Comparison of ENCODE assay signal across 11 cellular contexts in genomic region chr6:17930321-17930993, GRCh38. TPM values are rescaled to one million over a fixed set of nuclear protein-coding genes. Genes with fewer than 3 reads are reported as not detected.
DNase-seq lines count a peak whose midpoint lies in the region; ATAC-seq and TF ChIP-seq lines count a peak whose summit lies in the region.
"Had no signal": no experiment of that assay in that cellular context is flagged by ENCODE, and none has a peak within 500 bp of the region (broad histone marks: within the 10 kb centered on the region; RNA-seq: fewer than 3 reads in every experiment).

No MANE protein-coding gene starts in this region.

- no peak overlapping the region for H3K4me3 ChIP-seq in gastroesophageal sphincter
- H3K4me3 ChIP-seq in neutrophil (ENCODE audit: low read depth in 1 of 2, low read length in 1 of 2), result peak overlapping the region; percentile 2 to 10
- no peak overlapping the region for H3K4me3 ChIP-seq in vagina
- no peak overlapping the region for H3K4me3 ChIP-seq in BE2C (ENCODE audit: low read depth, low read length)

- WGBS in gastroesophageal sphincter (ENCODE audit: low coverage in 1 of 2), 2 donors, result 31 to 34% methylated on average over 5 of the region's 5 CpGs

- TF ChIP-seq EP300 in gastroesophageal sphincter (IDR thresholded peaks at IDR 0.05), result no peak

- H3K36me3 ChIP-seq in gastroesophageal sphincter, result no peaks in the 10 kb centered on the region
- H3K36me3 ChIP-seq in neutrophil, result no peaks in the 10 kb centered on the region
- H3K36me3 ChIP-seq in vagina, result no peaks in the 10 kb centered on the region
- H3K36me3 ChIP-seq in BE2C, result no peaks in the 10 kb centered on the region

- H3K27me3 ChIP-seq in gastroesophageal sphincter (no peaks in the 10 kb centered on the region), neutrophil (no peaks in the 10 kb centered on the region), vagina (no peaks in the 10 kb centered on the region), BE2C (no peaks in the 10 kb centered on the region)

- H3K9me3 ChIP-seq in gastroesophageal sphincter (no peaks in the 10 kb centered on the region), neutrophil (no peaks in the 10 kb centered on the region), vagina (no peaks in the 10 kb centered on the region), BE2C (no peaks in the 10 kb centered on the region)

- intact Hi-C loops in Right ventricle myocardium inferior (cut with DNase I) (loop anchor here (5.0 kb wide), 1 partner anchor 42 kb away; no protein-coding TSS in a partner anchor), cardiac septum (cut with DNase I) (loop anchor here (5.0 kb wide), 1 partner anchor 63 kb away; no protein-coding TSS in a partner anchor), vagina (cut with DNase I) (no loop called here)

- H3K27ac ChIP-seq in gastroesophageal sphincter, result peak overlapping the region; percentile 76 to 83 (median 81)
- peak overlapping the region; percentile 87 for H3K27ac ChIP-seq in neutrophil
- peak overlapping the region; percentile 64 for H3K27ac ChIP-seq in vagina

- H3K4me1 ChIP-seq in gastroesophageal sphincter (peaks cover 50 to 98% (median 52%) of the 10 kb centered on the region in 3 donors), neutrophil (ENCODE audit: control insufficient read depth in 1 of 2, insufficient read depth in 1 of 2, low read depth in 1 of 2, low read length in 1 of 2) (peaks cover 57 to 65% of the 10 kb centered on the region in 2 experiments), vagina (peaks cover 72% of the 10 kb centered on the region), BE2C (no peaks in the 10 kb centered on the region)

- ATAC-seq in Right ventricle myocardium inferior, result peak; percentile 32
- peak; percentile 49 for ATAC-seq in gastroesophageal sphincter

- TF ChIP-seq CTCF in gastroesophageal sphincter (IDR thresholded peaks at IDR 0.05) (no peak), neutrophil (IDR thresholded peaks at IDR 0.05) (no peak), vagina (IDR thresholded peaks at IDR 0.05) (no peak), BE2C (IDR thresholded peaks at IDR 0.05; ENCODE audit: low read depth, low read length) (no peak)

- DNase-seq in Right ventricle myocardium inferior (ENCODE audit: missing footprints) (no peak), cardiac septum (ENCODE audit: low spot score) (no peak), vagina (ENCODE audit: extremely low spot score in 2 of 2) (no peak), NOMO-1 treated with dmso at 0.1 percent for 144 hours (lab: John Stamatoyannopoulos, UW; ENCODE audit: unreplicated experiment) (no peak), BE2C (no peak), NCI-H1048 (lab: John Stamatoyannopoulos, UW) (no peak)
- DNase-seq: GOT3, NCI-H1417, SW 1271 had no signal

- TF ChIP-seq POLR2A in gastroesophageal sphincter (IDR thresholded peaks at IDR 0.05), result no peak
- no peak for TF ChIP-seq POLR2A in vagina (IDR thresholded peaks at IDR 0.05)

RNA-seq across cellular contexts. Expression of gene KIF13A, which starts 57.0 kb away (rescaled TPM):
- total RNA-seq in Right ventricle myocardium inferior, result 57.3 TPM
- total RNA-seq in cardiac septum, result 145 TPM
- 10 to 100 TPM; 67.7 to 98.9 (median 84.1) TPM for total RNA-seq in gastroesophageal sphincter
- total RNA-seq in vagina, result 43.0 TPM
- polyA plus RNA-seq in BE2C (2012; ENCODE audit: insufficient read depth, insufficient read length, low read depth), result 0.80 TPM

Comparison
In these comparisons a context has a peak if more than half of its experiments do, and no peak if none do; other contexts are left out.
1. H3K4me3 ChIP-seq: peak in neutrophil (2 of 2); none in gastroesophageal sphincter (0 of 2), vagina (0 of 2) and BE2C (single experiment).
2. Peak in every context shown above with its lines, with median percentiles within 50 percentile points of each other: H3K27ac ChIP-seq.